18 cellular contexts compared by ENCODE assay signal in genomic region chr4:109873791-109874514, GRCh38. TPM values are rescaled to one million over a fixed set of nuclear protein-coding genes. Genes with fewer than 3 reads are reported as not detected.
DNase-seq lines count a peak whose midpoint lies in the region; ATAC-seq and TF ChIP-seq lines count a peak whose summit lies in the region.
"Had no signal": no experiment of that assay in that cellular context is flagged by ENCODE, and none has a peak within 500 bp of the region (broad histone marks: within the 10 kb centered on the region; RNA-seq: fewer than 3 reads in every experiment).

No MANE protein-coding gene starts in this region.

- H3K27me3 ChIP-seq in GM06990 (replicated peaks; ENCODE audit: control insufficient read depth, insufficient read depth, low read length): no peaks in the 10 kb centered on the region
- no peaks in the 10 kb centered on the region for H3K27me3 ChIP-seq in fibroblast of lung (ENCODE audit: control insufficient read depth, insufficient read depth, low read length)
- H3K27me3 ChIP-seq: SJCRH30 had no signal

- no peaks in the 10 kb centered on the region for H3K36me3 Mint-ChIP-seq in activated naive CD8-positive, alpha-beta T cell treated with anti-CD3 and anti-CD28 coated beads, Interleukin-2, amount 50 U/mL, for 24 hours (ENCODE audit: low read depth)
- H3K36me3 Mint-ChIP-seq: activated naive CD8-positive, alpha-beta T cell treated with anti-CD3 and anti-CD28 coated beads, Interleukin-2, amount 10 ng/mL, durations not matched to agents 7 days and 5 days had no signal

- H3K27ac ChIP-seq in fibroblast of lung (ENCODE audit: insufficient read depth, low read length): no peak overlapping the region
- H3K27ac ChIP-seq: SJCRH30 had no signal

- no peak overlapping the region for H3K9ac ChIP-seq in fibroblast of lung (ENCODE audit: insufficient read depth, low read length)

- H3K4me3 Mint-ChIP-seq in activated naive CD8-positive, alpha-beta T cell treated with anti-CD3 and anti-CD28 coated beads, Interleukin-2, amount 50 U/mL, for 24 hours: no peak overlapping the region
- H3K4me3 Mint-ChIP-seq: activated CD4-positive, alpha-beta T cell treated with anti-CD3 and anti-CD28 coated beads, Interleukin-2, amount 10 ng/mL, durations not matched to agents 24 days and 14 days; activated naive CD8-positive, alpha-beta T cell treated with anti-CD3 and anti-CD28 coated beads, Interleukin-2, amount 10 ng/mL, durations not matched to agents 7 days and 5 days; CD4-positive, CD25-positive, alpha-beta regulatory T cell; central memory CD8-positive, alpha-beta T cell; effector memory CD8-positive, alpha-beta T cell had no signal

- no peak overlapping the region for H2AFZ ChIP-seq in fibroblast of lung (ENCODE audit: low read length)

- DNase-seq in GM06990 (ENCODE audit: extremely low read depth, insufficient read length) (no peak), OCI-M1 (lab: John Stamatoyannopoulos, UW) (peak; percentile 23), fibroblast of lung (ENCODE audit: low read depth in 2 of 2) (peak; percentile 18 to 69), skeletal muscle cell (ENCODE audit: low read depth) (peak; percentile 4), HuH-7.5 (ENCODE audit: low spot score) (no peak)
- no peak for DNase-seq in activated naive CD8-positive, alpha-beta T cell treated with anti-CD3 and anti-CD28 coated beads, Interleukin-2, amount 50 U/mL, for 24 hours
- DNase-seq: activated CD4-positive, alpha-beta T cell treated with anti-CD3 and anti-CD28 coated beads, Interleukin-2, amount 10 ng/mL, durations not matched to agents 24 days and 14 days; activated naive CD8-positive, alpha-beta T cell treated with anti-CD3 and anti-CD28 coated beads, Interleukin-2, amount 10 ng/mL, durations not matched to agents 7 days and 5 days; CD4-positive, CD25-positive, alpha-beta regulatory T cell; effector memory CD8-positive, alpha-beta T cell; GOT3; SJCRH30; stimulated activated CD4-positive, alpha-beta T cell treated with anti-CD3 and anti-CD28 coated beads, Interleukin-2, amount 100 ng/mL, for 48 hours had no signal

- peak; percentile 23 for TF ChIP-seq CTCF in GM06990 (IDR thresholded peaks at IDR 0.05; ENCODE audit: insufficient read depth, low read length, poor library complexity, severe bottlenecking)
- no peak for TF ChIP-seq CTCF in fibroblast of lung (conservative IDR thresholded peaks at IDR 0.05 in 1 of 2, IDR thresholded peaks at IDR 0.05 in 1 of 2; ENCODE audit: low read depth in 1 of 2, low read length in 2 of 2)

- ATAC-seq in activated naive CD8-positive, alpha-beta T cell treated with anti-CD3 and anti-CD28 coated beads, Interleukin-2, amount 50 U/mL, for 24 hours: no peak
- ATAC-seq in GM21360 (IDR thresholded peaks at IDR 0.05; ENCODE audit: unreplicated experiment): no peak
- ATAC-seq: effector memory CD8-positive, alpha-beta T cell; GM12878; sciatic nerve had no signal

- H3K27me3 Mint-ChIP-seq in activated naive CD8-positive, alpha-beta T cell treated with anti-CD3 and anti-CD28 coated beads, Interleukin-2, amount 50 U/mL, for 24 hours: peaks cover 10% of the 10 kb centered on the region
- H3K27me3 Mint-ChIP-seq: activated CD4-positive, alpha-beta T cell treated with anti-CD3 and anti-CD28 coated beads, Interleukin-2, amount 10 ng/mL, durations not matched to agents 24 days and 14 days; activated naive CD8-positive, alpha-beta T cell treated with anti-CD3 and anti-CD28 coated beads, Interleukin-2, amount 10 ng/mL, durations not matched to agents 7 days and 5 days had no signal

- no peaks in the 10 kb centered on the region for H3K9me3 Mint-ChIP-seq in activated naive CD8-positive, alpha-beta T cell treated with anti-CD3 and anti-CD28 coated beads, Interleukin-2, amount 50 U/mL, for 24 hours
- H3K9me3 Mint-ChIP-seq: activated CD4-positive, alpha-beta T cell treated with anti-CD3 and anti-CD28 coated beads, Interleukin-2, amount 10 ng/mL, durations not matched to agents 24 days and 14 days; activated naive CD8-positive, alpha-beta T cell treated with anti-CD3 and anti-CD28 coated beads, Interleukin-2, amount 10 ng/mL, durations not matched to agents 7 days and 5 days; central memory CD8-positive, alpha-beta T cell; effector memory CD8-positive, alpha-beta T cell had no signal

- H3K4me3 ChIP-seq in GM06990 (replicated peaks; ENCODE audit: low read depth, low read length) (no peak overlapping the region), fibroblast of lung (replicated peaks in 1 of 4; ENCODE audit: control extremely low read depth in 1 of 4, insufficient read depth in 1 of 4, low read depth in 3 of 4, low read length in 4 of 4) (no peak overlapping the region), skeletal muscle cell (ENCODE audit: low read depth, low read length) (no peak overlapping the region)
- H3K4me3 ChIP-seq: GM12878, SJCRH30 had no signal

- no peaks in the 10 kb centered on the region for H3K4me1 ChIP-seq in fibroblast of lung (ENCODE audit: control insufficient read depth, extremely low read depth, insufficient read depth, low read length)

- H4K20me1 ChIP-seq in fibroblast of lung (ENCODE audit: control insufficient read depth, extremely low read depth, insufficient read depth, low read length): no peaks in the 10 kb centered on the region

- no peaks in the 10 kb centered on the region for H3K9me3 ChIP-seq in fibroblast of lung (ENCODE audit: control insufficient read depth, insufficient read depth, low read depth, low read length)
- H3K9me3 ChIP-seq: SJCRH30 had no signal

- H3K79me2 ChIP-seq in fibroblast of lung (ENCODE audit: control insufficient read depth, insufficient read depth, low read length): no peaks in the 10 kb centered on the region

- H3K4me2 ChIP-seq in fibroblast of lung (ENCODE audit: extremely low read depth, insufficient read depth, low read length): no peak overlapping the region

- H3K4me1 Mint-ChIP-seq in activated naive CD8-positive, alpha-beta T cell treated with anti-CD3 and anti-CD28 coated beads, Interleukin-2, amount 50 U/mL, for 24 hours: no peaks in the 10 kb centered on the region
- H3K4me1 Mint-ChIP-seq: activated CD4-positive, alpha-beta T cell treated with anti-CD3 and anti-CD28 coated beads, Interleukin-2, amount 10 ng/mL, durations not matched to agents 24 days and 14 days; activated naive CD8-positive, alpha-beta T cell treated with anti-CD3 and anti-CD28 coated beads, Interleukin-2, amount 10 ng/mL, durations not matched to agents 7 days and 5 days; CD4-positive, CD25-positive, alpha-beta regulatory T cell; central memory CD8-positive, alpha-beta T cell had no signal

- H3K36me3 ChIP-seq in GM06990 (ENCODE audit: control insufficient read depth, insufficient read depth, low read length) (no peaks in the 10 kb centered on the region), fibroblast of lung (ENCODE audit: control insufficient read depth, insufficient read depth, low read length) (no peaks in the 10 kb centered on the region)
- H3K36me3 ChIP-seq: SJCRH30 had no signal

- no peak overlapping the region for H3K27ac Mint-ChIP-seq in activated naive CD8-positive, alpha-beta T cell treated with anti-CD3 and anti-CD28 coated beads, Interleukin-2, amount 50 U/mL, for 24 hours
- H3K27ac Mint-ChIP-seq: activated CD4-positive, alpha-beta T cell treated with anti-CD3 and anti-CD28 coated beads, Interleukin-2, amount 10 ng/mL, durations not matched to agents 24 days and 14 days; activated naive CD8-positive, alpha-beta T cell treated with anti-CD3 and anti-CD28 coated beads, Interleukin-2, amount 10 ng/mL, durations not matched to agents 7 days and 5 days; CD4-positive, CD25-positive, alpha-beta regulatory T cell; effector memory CD8-positive, alpha-beta T cell had no signal

RNA-seq across cellular contexts. Expression of gene LRIT3, which starts 26.0 kb away (rescaled TPM):
- under 0.01 TPM in 2 replicates for total RNA-seq in fibroblast of lung
- polyA plus RNA-seq in fibroblast of lung: 0.01 TPM in 2 replicates
- not detected in 2 replicates for polyA plus RNA-seq in fibroblast of lung (2012)
- not detected in 2 replicates for polyA minus RNA-seq in fibroblast of lung (ENCODE audit: low replicate concordance)
- total RNA-seq: GM12878 had no signal

RNA-seq across cellular contexts. Expression of gene EGF, which starts 38.7 kb away (rescaled TPM):
- total RNA-seq in fibroblast of lung: 0.26 and 0.83 TPM in 2 replicates
- 0.07 and 0.59 TPM in 2 replicates for polyA plus RNA-seq in fibroblast of lung
- polyA plus RNA-seq in fibroblast of lung (2012): 0.14 and 0.33 TPM in 2 replicates
- polyA minus RNA-seq in fibroblast of lung (ENCODE audit: low replicate concordance): not detected in 2 replicates
- total RNA-seq: activated CD4-positive, alpha-beta T cell treated with anti-CD3 and anti-CD28 coated beads, Interleukin-2, amount 10 ng/mL, durations not matched to agents 24 days and 14 days; activated naive CD8-positive, alpha-beta T cell treated with anti-CD3 and anti-CD28 coated beads, Interleukin-2, amount 10 ng/mL, durations not matched to agents 7 days and 5 days; mesenteric fat pad had no signal
- polyA plus RNA-seq: CD4-positive, CD25-positive, alpha-beta regulatory T cell had no signal

RNA-seq across cellular contexts. Expression of gene RRH, which starts 46.2 kb away (rescaled TPM):
- under 0.01 TPM in 2 replicates for total RNA-seq in fibroblast of lung
- polyA plus RNA-seq in fibroblast of lung: 0.07 and 0.08 TPM in 2 replicates
- polyA plus RNA-seq in fibroblast of lung (2012): not detected in 2 replicates
- not detected in 2 replicates for polyA minus RNA-seq in fibroblast of lung (ENCODE audit: low replicate concordance)
- total RNA-seq: activated CD4-positive, alpha-beta T cell treated with anti-CD3 and anti-CD28 coated beads, Interleukin-2, amount 10 ng/mL, durations not matched to agents 24 days and 14 days; activated naive CD8-positive, alpha-beta T cell treated with anti-CD3 and anti-CD28 coated beads, Interleukin-2, amount 10 ng/mL, durations not matched to agents 7 days and 5 days; GM12878; mesenteric fat pad; SJCRH30 had no signal
- polyA plus RNA-seq: CD4-positive, CD25-positive, alpha-beta regulatory T cell had no signal

RNA-seq across cellular contexts. Expression of gene GAR1, which starts 58.4 kb away (rescaled TPM):
- total RNA-seq in fibroblast of lung: 2.5 and 2.6 TPM in 2 replicates
- 20.3 and 22.0 TPM in 2 replicates for polyA plus RNA-seq in fibroblast of lung
- polyA plus RNA-seq in fibroblast of lung (2012): 37.0 and 46.3 TPM in 2 replicates
- polyA minus RNA-seq in fibroblast of lung (ENCODE audit: low replicate concordance): 0.30 and 0.51 TPM in 2 replicates

Comparison
In these comparisons a context has a peak if more than half of its experiments do, and no peak if none do; other contexts are left out.
1. DNase-seq: peak in OCI-M1 (single experiment), fibroblast of lung (2 of 2) and skeletal muscle cell (single experiment); none in GM06990 (single experiment), activated naive CD8-positive, alpha-beta T cell treated with anti-CD3 and anti-CD28 coated beads, Interleukin-2, amount 50 U/mL, for 24 hours (single experiment) and HuH-7.5 (single experiment).